Comparison of ENCODE assay signal across 10 cellular contexts in genomic region chr5:91219141-91219802, GRCh38.
DNase-seq lines count a peak whose midpoint lies in the region; ATAC-seq and TF ChIP-seq lines count a peak whose summit lies in the region.
"Had no signal": no experiment of that assay in that cellular context is flagged by ENCODE, and none has a peak within 500 bp of the region (broad histone marks: within the 10 kb centered on the region; RNA-seq: fewer than 3 reads in every experiment).

No MANE protein-coding gene starts in this region.

- DNase-seq in ELR (ENCODE audit: low read depth), result peak; percentile 12
- peak; percentile 44 for DNase-seq in PC-3
- peak; percentile 22 to 33 for DNase-seq in foreskin keratinocyte
- DNase-seq in gastrocnemius medialis, result peak; percentile 34 to 53
- no peak for DNase-seq in endothelial cell (ENCODE audit: low spot score)
- DNase-seq in activated effector memory CD4-positive, alpha-beta T cell treated with anti-CD3 and anti-CD28 coated beads, Interleukin-2, amount 50 U/mL, for 16 hours, result no peak
- no peak for DNase-seq in activated naive CD4-positive, alpha-beta T cell treated with anti-CD3 and anti-CD28 coated beads, Interleukin-2, amount 10 ng/mL, durations not matched to agents 7 days and 5 days

- TF ChIP-seq CTCF in PC-3 (conservative IDR thresholded peaks at IDR 0.05; ENCODE audit: low read depth, low read length) (no peak), foreskin keratinocyte (conservative IDR thresholded peaks at IDR 0.05) (no peak), gastrocnemius medialis (IDR thresholded peaks at IDR 0.05 in 4 of 5, conservative IDR thresholded peaks at IDR 0.05 in 1 of 5) (no peak), endothelial cell (IDR thresholded peaks at IDR 0.05; ENCODE audit: unreplicated experiment) (no peak)

- H3K9me3 Mint-ChIP-seq in endothelial cell (ENCODE audit: unreplicated experiment), result no peaks in the 10 kb centered on the region
- H3K9me3 Mint-ChIP-seq in activated naive CD4-positive, alpha-beta T cell treated with anti-CD3 and anti-CD28 coated beads, Interleukin-2, amount 10 ng/mL, durations not matched to agents 7 days and 5 days, result no peaks in the 10 kb centered on the region
- H3K9me3 Mint-ChIP-seq: activated CD4-positive, alpha-beta memory T cell treated with anti-CD3 and anti-CD28 coated beads, Interleukin-2, amount 10 ng/mL, durations not matched to agents 7 days and 5 days had no signal

- POLR2A ChIA-PET in PC-3 (lab: Charles Lee; ENCODE audit: unreplicated experiment), result interaction anchor here (0.6 kb wide), 1 partner anchor 162 kb away, joined by 15 read pairs; no protein-coding TSS in a partner anchor

- TF ChIP-seq POLR2A in gastrocnemius medialis (IDR thresholded peaks at IDR 0.05), result no peak

- no peaks in the 10 kb centered on the region for H3K79me2 ChIP-seq in PC-3 (ENCODE audit: low read length)

- intact Hi-C loops in PC-3 (cut with micrococcal nuclease) (no loop called here), gastrocnemius medialis (cut with DNase I; ENCODE audit: low total_unique reads) (loop anchor here (5.0 kb wide), 1 partner anchor 93 kb away; no protein-coding TSS in a partner anchor)

- no peaks in the 10 kb centered on the region for H3K27me3 ChIP-seq in PC-3 (ENCODE audit: low read length)
- H3K27me3 ChIP-seq in foreskin keratinocyte, result no peaks in the 10 kb centered on the region
- no peaks in the 10 kb centered on the region for H3K27me3 ChIP-seq in gastrocnemius medialis

- no peaks in the 10 kb centered on the region for H3K36me3 Mint-ChIP-seq in endothelial cell (ENCODE audit: low read depth, unreplicated experiment)
- no peaks in the 10 kb centered on the region for H3K36me3 Mint-ChIP-seq in activated naive CD4-positive, alpha-beta T cell treated with anti-CD3 and anti-CD28 coated beads, Interleukin-2, amount 10 ng/mL, durations not matched to agents 7 days and 5 days

- in situ Hi-C loops in gastrocnemius medialis (cut with MboI; ENCODE audit: low sequenced_read_pairs in 4 of 4), result loop anchor here in 1 of 4 donors (10.0 kb wide), 1 partner anchor 114 kb away; no protein-coding TSS in a partner anchor

- H3K9me2 ChIP-seq in PC-3 (replicated peaks; ENCODE audit: low read length), result no peaks in the 10 kb centered on the region

- no peak overlapping the region for H3K27ac Mint-ChIP-seq in endothelial cell (ENCODE audit: unreplicated experiment)
- no peak overlapping the region for H3K27ac Mint-ChIP-seq in activated naive CD4-positive, alpha-beta T cell treated with anti-CD3 and anti-CD28 coated beads, Interleukin-2, amount 10 ng/mL, durations not matched to agents 7 days and 5 days
- H3K27ac Mint-ChIP-seq: activated CD4-positive, alpha-beta memory T cell treated with anti-CD3 and anti-CD28 coated beads, Interleukin-2, amount 10 ng/mL, durations not matched to agents 7 days and 5 days had no signal

- CTCF ChIA-PET in PC-3 (lab: Charles Lee), result interaction anchor here (0.6 to 0.8 kb wide), 4 partner anchors 92 to 1537 kb away, joined by 3 to 8 read pairs (median 5); no protein-coding TSS in a partner anchor
- CTCF ChIA-PET in activated naive CD4-positive, alpha-beta T cell treated with anti-CD3 and anti-CD28 coated beads, Interleukin-2, amount 10 ng/mL, durations not matched to agents 7 days and 5 days (lab: Charles Lee), result interaction anchor here (0.8 to 4.7 kb wide), 15 partner anchors 9 to 287 kb away, joined by 3 to 106 read pairs (median 4); no protein-coding TSS in a partner anchor

- no peak overlapping the region; the same call in 1 of the 2 replicates for H3K4me2 ChIP-seq in PC-3 (ENCODE audit: low read length)
- H3K4me2 ChIP-seq: KMS-11 had no signal

- H3K9ac ChIP-seq in PC-3 (ENCODE audit: low read length), result no peak overlapping the region
- H3K9ac ChIP-seq: KMS-11 had no signal

- no peak overlapping the region for H3K4me3 ChIP-seq in PC-3 (ENCODE audit: low read length)
- H3K4me3 ChIP-seq in gastrocnemius medialis, result no peak overlapping the region

- H3K4me1 ChIP-seq in PC-3 (ENCODE audit: insufficient read depth, low read length), result peaks cover 12% of the 10 kb centered on the region
- no peaks in the 10 kb centered on the region for H3K4me1 ChIP-seq in foreskin keratinocyte
- H3K4me1 ChIP-seq in gastrocnemius medialis, result no peaks in the 10 kb centered on the region

- H3K27ac ChIP-seq in PC-3 (ENCODE audit: low read length) (no peak overlapping the region; the same call in 1 of the 2 replicates), foreskin keratinocyte (no peak overlapping the region), gastrocnemius medialis (peak overlapping the region in 1 of 4 donors; percentile 34)
- H3K27ac ChIP-seq: KMS-11 had no signal

- H3K36me3 ChIP-seq in PC-3 (ENCODE audit: low read depth, low read length) (no peaks in the 10 kb centered on the region), gastrocnemius medialis (no peaks in the 10 kb centered on the region)

- no peak for ATAC-seq in PC-3
- ATAC-seq in foreskin keratinocyte, result no peak
- ATAC-seq in gastrocnemius medialis, result peak; percentile 85 to 95
- ATAC-seq in HG02938 (IDR thresholded peaks at IDR 0.05; ENCODE audit: unreplicated experiment), result no peak

- no peaks in the 10 kb centered on the region for H4K20me1 ChIP-seq in PC-3 (ENCODE audit: low read length)

- H3K27me3 Mint-ChIP-seq in endothelial cell (ENCODE audit: unreplicated experiment), result peaks cover 3% of the 10 kb centered on the region
- peaks cover 20% of the 10 kb centered on the region for H3K27me3 Mint-ChIP-seq in activated naive CD4-positive, alpha-beta T cell treated with anti-CD3 and anti-CD28 coated beads, Interleukin-2, amount 10 ng/mL, durations not matched to agents 7 days and 5 days

- H3F3A ChIP-seq in PC-3 (ENCODE audit: low read length, unreplicated experiment), result no peaks in the 10 kb centered on the region

- no peaks in the 10 kb centered on the region for H3K9me3 ChIP-seq in PC-3 (ENCODE audit: low read length)
- no peaks in the 10 kb centered on the region for H3K9me3 ChIP-seq in gastrocnemius medialis

- H3K4me3 Mint-ChIP-seq in endothelial cell (ENCODE audit: unreplicated experiment), result no peak overlapping the region
- H3K4me3 Mint-ChIP-seq in activated naive CD4-positive, alpha-beta T cell treated with anti-CD3 and anti-CD28 coated beads, Interleukin-2, amount 10 ng/mL, durations not matched to agents 7 days and 5 days, result no peak overlapping the region
- H3K4me3 Mint-ChIP-seq: activated CD4-positive, alpha-beta memory T cell treated with anti-CD3 and anti-CD28 coated beads, Interleukin-2, amount 10 ng/mL, durations not matched to agents 7 days and 5 days had no signal

- BruUV-seq in PC-3 (replicated peaks; lab: Mats Ljungman, UMichigan), result no TSS peak

- H2AFZ ChIP-seq in PC-3 (ENCODE audit: low read length), result no peak overlapping the region

- no peaks in the 10 kb centered on the region for H3K4me1 Mint-ChIP-seq in endothelial cell (ENCODE audit: unreplicated experiment)
- H3K4me1 Mint-ChIP-seq in activated naive CD4-positive, alpha-beta T cell treated with anti-CD3 and anti-CD28 coated beads, Interleukin-2, amount 10 ng/mL, durations not matched to agents 7 days and 5 days, result no peaks in the 10 kb centered on the region

Comparison
In these comparisons a context has a peak if more than half of its experiments do, and no peak if none do; other contexts are left out.
1. DNase-seq: peak in ELR (single experiment), PC-3 (single experiment), foreskin keratinocyte (2 of 2) and gastrocnemius medialis (2 of 2); none in endothelial cell (single experiment), activated effector memory CD4-positive, alpha-beta T cell treated with anti-CD3 and anti-CD28 coated beads, Interleukin-2, amount 50 U/mL, for 16 hours (single experiment) and activated naive CD4-positive, alpha-beta T cell treated with anti-CD3 and anti-CD28 coated beads, Interleukin-2, amount 10 ng/mL, durations not matched to agents 7 days and 5 days (single experiment).
2. ATAC-seq: peak in gastrocnemius medialis (2 of 2); none in PC-3 (single experiment), foreskin keratinocyte (single experiment) and HG02938 (single experiment).